Comparison of ENCODE assay signal across 8 cellular contexts in genomic region chr7:1533255-1533568, GRCh38. TPM values are rescaled to one million over a fixed set of nuclear protein-coding genes. Genes with fewer than 3 reads are reported as not detected.
DNase-seq lines count a peak whose midpoint lies in the region; ATAC-seq and TF ChIP-seq lines count a peak whose summit lies in the region.

No MANE protein-coding gene starts in this region.

- H2BK5ac ChIP-seq in trophoblast cell (ENCODE audit: low read depth, low read length, poor library complexity): peak overlapping the region; percentile 24

- peaks cover 8% of the 10 kb centered on the region; the same call in 1 of the 2 replicates for H4K20me1 ChIP-seq in PC-3 (ENCODE audit: low read length)

- intact Hi-C loops in PC-3 (cut with micrococcal nuclease) (loop anchor here (1.0 to 2.0 kb wide), 3 partner anchors 23 to 34 kb away; partner anchors contain the start of gene TMEM184A), left colon (cut with DNase I, micrococcal nuclease) (no loop called here)

- H4K91ac ChIP-seq in trophoblast cell (ENCODE audit: low read depth, low read length): peak overlapping the region; percentile 80

- H3K79me2 ChIP-seq in PC-3 (ENCODE audit: low read length) (peaks cover 68% of the 10 kb centered on the region), trophoblast cell (ENCODE audit: control insufficient read depth, insufficient read depth, low read length, poor library complexity) (peaks cover 30% of the 10 kb centered on the region)

- H2BK120ac ChIP-seq in trophoblast cell (ENCODE audit: insufficient read depth, low read length, poor library complexity): peak overlapping the region; percentile 12

- H3K4me1 Mint-ChIP-seq in CD4-positive, CD25-positive, alpha-beta regulatory T cell: peaks cover 4 to 44% (median 15%) of the 10 kb centered on the region in 4 donors
- peaks cover 21% of the 10 kb centered on the region for H3K4me1 Mint-ChIP-seq in endodermal cell

- H3K4me2 ChIP-seq in PC-3 (ENCODE audit: low read length) (peak overlapping the region; percentile 86), trophoblast cell (ENCODE audit: low read length) (peak overlapping the region; percentile 75)

- no peak for DNase-seq in CD4-positive, CD25-positive, alpha-beta regulatory T cell
- no peak for DNase-seq in PC-3
- DNase-seq in endodermal cell: no peak
- no peak for DNase-seq in trophoblast cell
- no peak for DNase-seq in left colon
- no peak for DNase-seq in 8988T
- no peak for DNase-seq in HT-29 (ENCODE audit: low spot score)

- peak overlapping the region; percentile 95 to 98 (median 96) for H3K27ac Mint-ChIP-seq in CD4-positive, CD25-positive, alpha-beta regulatory T cell
- peak overlapping the region; percentile 46 for H3K27ac Mint-ChIP-seq in endodermal cell

- no peak for ATAC-seq in CD4-positive, CD25-positive, alpha-beta regulatory T cell (ENCODE audit: low read depth in 2 of 2)
- no peak for ATAC-seq in PC-3
- no peak for ATAC-seq in left colon
- ATAC-seq in HG03159 (IDR thresholded peaks at IDR 0.05; ENCODE audit: unreplicated experiment): no peak

- peaks cover 3% of the 10 kb centered on the region for H3K36me3 Mint-ChIP-seq in CD4-positive, CD25-positive, alpha-beta regulatory T cell
- H3K36me3 Mint-ChIP-seq in endodermal cell (ENCODE audit: low read depth): no peaks in the 10 kb centered on the region

- peak overlapping the region; percentile 85 for H3K4me3 ChIP-seq in CD4-positive, CD25-positive, alpha-beta regulatory T cell (ENCODE audit: low read depth, low read length)
- H3K4me3 ChIP-seq in PC-3 (ENCODE audit: low read length) (peak overlapping the region; percentile 66), endodermal cell (ENCODE audit: low read length) (no peak overlapping the region), trophoblast cell (ENCODE audit: low read depth, low read length) (no peak overlapping the region)

- peak overlapping the region; percentile 49 for H3K4ac ChIP-seq in trophoblast cell (ENCODE audit: low read depth, low read length)

- no peaks in the 10 kb centered on the region for H3K9me3 ChIP-seq in CD4-positive, CD25-positive, alpha-beta regulatory T cell (ENCODE audit: control insufficient read depth in 2 of 2, low read length in 2 of 2)
- H3K9me3 ChIP-seq in PC-3 (ENCODE audit: low read length) (no peaks in the 10 kb centered on the region), endodermal cell (ENCODE audit: control insufficient read depth, low read length) (no peaks in the 10 kb centered on the region), trophoblast cell (ENCODE audit: insufficient read depth, low read depth, low read length) (no peaks in the 10 kb centered on the region)

- peaks cover 7% of the 10 kb centered on the region for H3F3A ChIP-seq in PC-3 (ENCODE audit: low read length, unreplicated experiment)

- H3K9ac ChIP-seq in PC-3 (ENCODE audit: low read length) (peak overlapping the region; percentile 91), endodermal cell (ENCODE audit: extremely low read depth, low read length, poor library complexity, severe bottlenecking) (no peak overlapping the region), trophoblast cell (ENCODE audit: low read length) (no peak overlapping the region)

- peak overlapping the region; percentile 95 for H3K27ac ChIP-seq in CD4-positive, CD25-positive, alpha-beta regulatory T cell (ENCODE audit: insufficient read depth, low read length, poor library complexity, severe bottlenecking)
- peak overlapping the region; percentile 97 for H3K27ac ChIP-seq in PC-3 (ENCODE audit: low read length)
- no peak overlapping the region for H3K27ac ChIP-seq in endodermal cell (ENCODE audit: low read depth, low read length)
- peak overlapping the region; percentile 83 for H3K27ac ChIP-seq in trophoblast cell (ENCODE audit: low read depth, low read length)

- H3K36me3 ChIP-seq in CD4-positive, CD25-positive, alpha-beta regulatory T cell (ENCODE audit: control insufficient read depth, insufficient read depth, low read length): peaks cover 3% of the 10 kb centered on the region
- no peaks in the 10 kb centered on the region; the same call in 1 of the 2 replicates for H3K36me3 ChIP-seq in PC-3 (ENCODE audit: low read depth, low read length)
- no peaks in the 10 kb centered on the region for H3K36me3 ChIP-seq in endodermal cell (ENCODE audit: control insufficient read depth, insufficient read depth, low read length)
- H3K36me3 ChIP-seq in trophoblast cell (ENCODE audit: control insufficient read depth in 1 of 2, insufficient read depth in 2 of 2, low read length in 2 of 2): peaks cover 0 to 3% of the 10 kb centered on the region in 2 experiments

- no peak overlapping the region for H3K23ac ChIP-seq in trophoblast cell (ENCODE audit: low read length)

- peaks cover 22% of the 10 kb centered on the region for H3K27me3 Mint-ChIP-seq in CD4-positive, CD25-positive, alpha-beta regulatory T cell
- H3K27me3 Mint-ChIP-seq in endodermal cell (ENCODE audit: insufficient read depth): no peaks in the 10 kb centered on the region

- POLR2A ChIA-PET in PC-3 (lab: Charles Lee; ENCODE audit: unreplicated experiment): interaction anchor here (1.2 to 1.3 kb wide), 2 partner anchors 22 to 23 kb away, joined by 3 to 6 read pairs; partner anchors contain the start of gene TMEM184A

- peak overlapping the region; percentile 39 for H2BK12ac ChIP-seq in trophoblast cell (ENCODE audit: low read length)

- H2AFZ ChIP-seq in PC-3 (ENCODE audit: low read length): no peak overlapping the region
- H2AFZ ChIP-seq in trophoblast cell (ENCODE audit: insufficient read depth, low read length, poor library complexity): no peak overlapping the region

- TF ChIP-seq CTCF in PC-3 (conservative IDR thresholded peaks at IDR 0.05; ENCODE audit: low read depth, low read length): no peak
- no peak for TF ChIP-seq CTCF in endodermal cell (conservative IDR thresholded peaks at IDR 0.05)

- H3K79me1 ChIP-seq in trophoblast cell (ENCODE audit: low read length): peaks cover 42% of the 10 kb centered on the region

- peak overlapping the region; percentile 85 to 99 (median 93) for H3K4me3 Mint-ChIP-seq in CD4-positive, CD25-positive, alpha-beta regulatory T cell
- H3K4me3 Mint-ChIP-seq in endodermal cell: no peak overlapping the region

- H4K12ac ChIP-seq in trophoblast cell (ENCODE audit: low read depth, low read length): peak overlapping the region; percentile 9

- H3K4me1 ChIP-seq in CD4-positive, CD25-positive, alpha-beta regulatory T cell (ENCODE audit: control insufficient read depth, insufficient read depth, low read length, poor library complexity, severe bottlenecking): peaks cover 38% of the 10 kb centered on the region
- H3K4me1 ChIP-seq in PC-3 (ENCODE audit: insufficient read depth, low read length) (peaks cover 36% of the 10 kb centered on the region), endodermal cell (ENCODE audit: control insufficient read depth, insufficient read depth, low read length) (peaks cover 11% of the 10 kb centered on the region), trophoblast cell (ENCODE audit: control insufficient read depth in 1 of 2, insufficient read depth in 2 of 2, low read length in 2 of 2) (peaks cover 54 to 63% of the 10 kb centered on the region in 2 experiments)

- H3K18ac ChIP-seq in trophoblast cell (ENCODE audit: low read length): peak overlapping the region; percentile 58

- TSS peak; percentile 27 for BruUV-seq in PC-3 (replicated peaks; lab: Mats Ljungman, UMichigan)

- H2AK5ac ChIP-seq in trophoblast cell (ENCODE audit: low read length): peak overlapping the region; percentile 31

- H3K9me3 Mint-ChIP-seq in CD4-positive, CD25-positive, alpha-beta regulatory T cell: no peaks in the 10 kb centered on the region
- H3K9me3 Mint-ChIP-seq in endodermal cell: no peaks in the 10 kb centered on the region

- no peaks in the 10 kb centered on the region for H3K9me2 ChIP-seq in PC-3 (replicated peaks; ENCODE audit: low read length)

- peak overlapping the region; percentile 40 for H4K8ac ChIP-seq in trophoblast cell (ENCODE audit: low read depth, low read length)

- peak overlapping the region; percentile 22 for H3K14ac ChIP-seq in trophoblast cell (ENCODE audit: low read length)

- 85 to 86% methylated on average over 9 of the region's 9 CpGs for WGBS in endodermal cell (ENCODE audit: insufficient coverage in 1 of 2, insufficient read length in 1 of 2), 2 experiments
- no CpG with 5 or more reads among the region's 9 CpGs for WGBS in trophoblast cell (ENCODE audit: extremely low coverage, insufficient coverage, insufficient read length)

- H3K27me3 ChIP-seq in CD4-positive, CD25-positive, alpha-beta regulatory T cell (ENCODE audit: control insufficient read depth, insufficient read depth, low read length): no peaks in the 10 kb centered on the region
- H3K27me3 ChIP-seq in PC-3 (ENCODE audit: low read length) (no peaks in the 10 kb centered on the region), endodermal cell (ENCODE audit: control insufficient read depth, insufficient read depth, low read length, poor library complexity, severe bottlenecking) (no peaks in the 10 kb centered on the region), trophoblast cell (ENCODE audit: insufficient read depth, low read length) (no peaks in the 10 kb centered on the region)

- CTCF ChIA-PET in PC-3 (lab: Charles Lee): interaction anchor here (1.4 kb wide), 1 partner anchor 23 kb away, joined by 4 read pairs; the partner anchor contains the start of gene TMEM184A

RNA-seq across cellular contexts. Expression of gene MAFK, which starts 2.7 kb away (rescaled TPM):
- total RNA-seq in CD4-positive, CD25-positive, alpha-beta regulatory T cell: 61.5 TPM
- under 1 TPM; 0.31 to 0.62 (median 0.47) TPM for polyA plus RNA-seq in CD4-positive, CD25-positive, alpha-beta regulatory T cell
- total RNA-seq in PC-3 (2014; rRNA removed) (61.6 and 83.3 TPM in 2 replicates), endodermal cell (10 to 100 TPM in 1 of 2 donors, 1 to 10 TPM in 1; 7.7 to 10.7 TPM), left colon (10 to 100 TPM; 42.9 to 45.8 TPM)
- 5.6 TPM for polyA plus RNA-seq in endodermal cell (2013, experiment 1 of 2)
- polyA plus RNA-seq in endodermal cell (2013, experiment 2 of 2): 5.2 TPM
- polyA plus RNA-seq in trophoblast cell (2013): 55.4 and 60.1 TPM in 2 replicates
- 92.6 and 95.0 TPM in 2 replicates for total RNA-seq in HT-29 (2014; rRNA removed; shearing (Covaris generic))

RNA-seq across cellular contexts. Expression of gene TMEM184A, which starts 22.8 kb away (rescaled TPM):
- total RNA-seq in CD4-positive, CD25-positive, alpha-beta regulatory T cell: not detected
- polyA plus RNA-seq in CD4-positive, CD25-positive, alpha-beta regulatory T cell: under 1 TPM in 1 of 4 donors, not detected in 3; 0.25 TPM
- total RNA-seq in PC-3 (2014; rRNA removed) (23.1 and 31.3 TPM in 2 replicates), endodermal cell (1 to 10 TPM; 4.6 to 5.1 TPM), left colon (10 to 100 TPM; 57.6 to 58.3 TPM)
- 0.43 TPM for polyA plus RNA-seq in endodermal cell (2013, experiment 1 of 2)
- polyA plus RNA-seq in endodermal cell (2013, experiment 2 of 2): 1.1 TPM
- 10.0 and 10.7 TPM in 2 replicates for polyA plus RNA-seq in trophoblast cell (2013)
- total RNA-seq in HT-29 (2014; rRNA removed; shearing (Covaris generic)): 47.2 and 50.9 TPM in 2 replicates

RNA-seq across cellular contexts. Expression of gene INTS1, which starts 29.0 kb away (rescaled TPM):
- 107 TPM for total RNA-seq in CD4-positive, CD25-positive, alpha-beta regulatory T cell
- 10 to 100 TPM in 2 of 4 donors, 1 to 10 TPM in 2; 8.5 to 11.9 (median 10.1) TPM for polyA plus RNA-seq in CD4-positive, CD25-positive, alpha-beta regulatory T cell
- total RNA-seq in PC-3 (2014; rRNA removed) (62.9 and 92.6 TPM in 2 replicates), endodermal cell (100 to 1,000 TPM; 145 to 178 TPM), left colon (10 to 100 TPM; 67.7 to 67.8 TPM)
- 71.2 TPM for polyA plus RNA-seq in endodermal cell (2013, experiment 1 of 2)
- polyA plus RNA-seq in endodermal cell (2013, experiment 2 of 2): 59.7 TPM
- polyA plus RNA-seq in trophoblast cell (2013): 35.4 and 39.0 TPM in 2 replicates
- 117 and 141 TPM in 2 replicates for total RNA-seq in HT-29 (2014; rRNA removed; shearing (Covaris generic))

RNA-seq across cellular contexts. Expression of gene PSMG3, which starts 36.6 kb away (rescaled TPM):
- total RNA-seq in CD4-positive, CD25-positive, alpha-beta regulatory T cell: 16.3 TPM
- polyA plus RNA-seq in CD4-positive, CD25-positive, alpha-beta regulatory T cell: 10 to 100 TPM; 41.2 to 47.8 (median 46.6) TPM
- 133 and 171 TPM in 2 replicates for total RNA-seq in PC-3 (2014; rRNA removed)
- total RNA-seq in endodermal cell: 10 to 100 TPM; 30.1 to 44.3 TPM
- 30.0 TPM for polyA plus RNA-seq in endodermal cell (2013, experiment 1 of 2)
- polyA plus RNA-seq in endodermal cell (2013, experiment 2 of 2): 30.2 TPM
- 11.7 and 12.0 TPM in 2 replicates for polyA plus RNA-seq in trophoblast cell (2013)
- total RNA-seq in left colon: 10 to 100 TPM; 29.3 to 35.0 TPM
- 129 and 149 TPM in 2 replicates for total RNA-seq in HT-29 (2014; rRNA removed; shearing (Covaris generic))

Comparison
In these comparisons a context has a peak if more than half of its experiments do, and no peak if none do; other contexts are left out.
1. H3K4me3 ChIP-seq: peak in CD4-positive, CD25-positive, alpha-beta regulatory T cell (single experiment) and PC-3 (single experiment); none in endodermal cell (single experiment) and trophoblast cell (single experiment).